17 cellular contexts compared by ENCODE assay signal in the genomic region with DNA sequence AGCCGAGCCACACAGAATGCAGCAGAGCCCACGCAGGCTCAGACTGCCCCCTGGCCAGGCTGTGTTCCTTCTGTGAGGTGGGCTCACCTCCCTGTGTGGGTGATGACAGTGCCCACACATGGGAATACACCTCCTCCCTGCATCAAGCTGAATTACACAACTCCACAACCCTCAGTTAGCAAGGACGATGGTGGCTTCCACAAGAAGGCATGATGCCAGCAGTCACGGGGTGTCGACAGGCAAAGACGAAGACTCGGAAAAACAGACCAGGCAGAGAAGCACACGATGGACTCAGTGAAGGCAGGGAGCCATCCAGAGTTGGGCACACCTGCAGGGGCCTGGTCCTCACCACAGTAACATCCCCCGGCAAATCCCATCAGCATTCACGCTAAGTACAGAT. TPM values are rescaled to one million over a fixed set of nuclear protein-coding genes. Genes with fewer than 3 reads are reported as not detected.
A peak's percentile ranks its signal among the peaks of the same experiment; 100 is the strongest.
DNase-seq lines count a peak whose midpoint lies in the region; ATAC-seq and TF ChIP-seq lines count a peak whose summit lies in the region.
"Had no signal": no experiment of that assay in that cellular context is flagged by ENCODE, and none has a peak within 500 bp of the region (broad histone marks: within the 10 kb centered on the region; RNA-seq: fewer than 3 reads in every experiment).

No MANE protein-coding gene starts in this region.

- H4K20me1 ChIP-seq in fibroblast of lung (ENCODE audit: control insufficient read depth, extremely low read depth, insufficient read depth, low read length) (peaks cover 2% of the 10 kb centered on the region), smooth muscle cell (ENCODE audit: low read depth) (peaks cover 29% of the 10 kb centered on the region)

- no peaks in the 10 kb centered on the region for H3F3A ChIP-seq in smooth muscle cell (ENCODE audit: low read depth)

- H3K4me1 ChIP-seq in fibroblast of lung (ENCODE audit: control insufficient read depth, extremely low read depth, insufficient read depth, low read length) (peaks cover 21% of the 10 kb centered on the region), smooth muscle cell (ENCODE audit: low read depth) (no peaks in the 10 kb centered on the region)

- H2AFZ ChIP-seq in fibroblast of lung (ENCODE audit: low read length) (no peak overlapping the region), smooth muscle cell (ENCODE audit: low read depth) (no peak overlapping the region)
- H2AFZ ChIP-seq: hepatocyte had no signal

- H3K9me3 ChIP-seq in fibroblast of lung (ENCODE audit: control insufficient read depth, insufficient read depth, low read depth, low read length) (no peaks in the 10 kb centered on the region), smooth muscle cell (replicated peaks; ENCODE audit: low read depth) (no peaks in the 10 kb centered on the region)
- H3K9me3 ChIP-seq: upper lobe of left lung had no signal

- H3K36me3 ChIP-seq in fibroblast of lung (ENCODE audit: control insufficient read depth, insufficient read depth, low read length) (peaks cover 14% of the 10 kb centered on the region), smooth muscle cell (ENCODE audit: low read depth) (no peaks in the 10 kb centered on the region)

- DNase-seq in RWPE1 (ENCODE audit: low spot score): no peak
- DNase-seq in fibroblast of lung (ENCODE audit: low read depth in 2 of 2): peak in 1 of 2 donors; percentile 46
- DNase-seq in AML-193 (lab: John Stamatoyannopoulos, UW): no peak
- no peak for DNase-seq in smooth muscle cell (lab: John Stamatoyannopoulos, UW; ENCODE audit: unreplicated experiment)
- DNase-seq: activated CD4-positive, alpha-beta T cell treated with anti-CD3 and anti-CD28 coated beads for 1 hour; activated CD8-positive, alpha-beta memory T cell treated with anti-CD3 and anti-CD28 coated beads, Interleukin-2, amount 50 U/mL, for 4 hours; activated naive CD4-positive, alpha-beta T cell; left colon; stimulated activated CD4-positive, alpha-beta T cell treated with anti-CD3 and anti-CD28 coated beads, Interleukin-2, amount 100 ng/mL, for 48 hours; T-helper 1 cell had no signal

- peak overlapping the region; percentile 32 for H3K27ac ChIP-seq in RWPE1
- peak overlapping the region; percentile 8 for H3K27ac ChIP-seq in fibroblast of lung (ENCODE audit: insufficient read depth, low read length)
- H3K27ac ChIP-seq in layer of hippocampus (ENCODE audit: low read depth, low read length): peak overlapping the region; percentile 21
- peak overlapping the region; percentile 56 for H3K27ac ChIP-seq in temporal lobe (ENCODE audit: low read depth, low read length)
- H3K27ac ChIP-seq in smooth muscle cell (ENCODE audit: low read depth): no peak overlapping the region
- H3K27ac ChIP-seq: C4-2B, hepatocyte, upper lobe of left lung had no signal

- TF ChIP-seq CTCF in RWPE1 (conservative IDR thresholded peaks at IDR 0.05; ENCODE audit: low read depth) (no peak), fibroblast of lung (conservative IDR thresholded peaks at IDR 0.05 in 1 of 2, IDR thresholded peaks at IDR 0.05 in 1 of 2; ENCODE audit: low read depth in 1 of 2, low read length in 2 of 2) (no peak), smooth muscle cell (IDR thresholded peaks at IDR 0.05; ENCODE audit: borderline replicate concordance, insufficient read depth, poor library complexity, severe bottlenecking) (no peak)

- H3K4me2 ChIP-seq in fibroblast of lung (ENCODE audit: extremely low read depth, insufficient read depth, low read length) (peak overlapping the region; percentile 13), smooth muscle cell (no peak overlapping the region)
- H3K4me2 ChIP-seq: hepatocyte had no signal

- H3K9ac ChIP-seq in fibroblast of lung (ENCODE audit: insufficient read depth, low read length) (no peak overlapping the region), smooth muscle cell (ENCODE audit: low read depth) (no peak overlapping the region)

- CTCF ChIA-PET in RWPE1 (lab: Yijun Ruan, JAX): no interaction called here

- H3K79me2 ChIP-seq in fibroblast of lung (ENCODE audit: control insufficient read depth, insufficient read depth, low read length) (peaks cover 29% of the 10 kb centered on the region), smooth muscle cell (ENCODE audit: low read depth) (peaks cover 8% of the 10 kb centered on the region)

- ATAC-seq in HG02885 (IDR thresholded peaks at IDR 0.05; ENCODE audit: poor library complexity, unreplicated experiment): no peak
- ATAC-seq: left colon had no signal

- 97% methylated on average over 10 of the region's 10 CpGs for WGBS in smooth muscle cell (ENCODE audit: low lambda C conversion rate)

- H3K4me3 ChIP-seq in fibroblast of lung (replicated peaks in 1 of 4; ENCODE audit: control extremely low read depth in 1 of 4, insufficient read depth in 1 of 4, low read depth in 3 of 4, low read length in 4 of 4): no peak overlapping the region
- H3K4me3 ChIP-seq in smooth muscle cell: no peak overlapping the region
- H3K4me3 ChIP-seq: hepatocyte, upper lobe of left lung had no signal

- H3K27me3 ChIP-seq in fibroblast of lung (ENCODE audit: control insufficient read depth, insufficient read depth, low read length) (no peaks in the 10 kb centered on the region), layer of hippocampus (ENCODE audit: control insufficient read depth, insufficient read depth, low read length) (no peaks in the 10 kb centered on the region), smooth muscle cell (ENCODE audit: low read depth) (no peaks in the 10 kb centered on the region)
- H3K27me3 ChIP-seq: hepatocyte, upper lobe of left lung had no signal

- POLR2A ChIA-PET in RWPE1 (lab: Yijun Ruan, JAX; ENCODE audit: low non-redundant PET): no interaction called here

RNA-seq across cellular contexts. Expression of a gene that starts 12.1 kb away (rescaled TPM):
- 70.4 TPM in 2 replicates for total RNA-seq in fibroblast of lung
- polyA plus RNA-seq in fibroblast of lung: 15.8 and 23.6 TPM in 2 replicates
- 22.7 and 30.5 TPM in 2 replicates for polyA plus RNA-seq in fibroblast of lung (2012)
- polyA minus RNA-seq in fibroblast of lung (ENCODE audit: low replicate concordance): 52.0 and 52.7 TPM in 2 replicates
- 57.3 TPM for total RNA-seq in temporal lobe
- total RNA-seq in smooth muscle cell: 17.1 and 17.4 TPM in 2 replicates
- polyA plus RNA-seq in smooth muscle cell: 15.3 and 16.2 TPM in 2 replicates

RNA-seq across cellular contexts. Expression of a gene that starts 27.3 kb away (rescaled TPM):
- total RNA-seq in fibroblast of lung (43.7 and 68.4 TPM in 2 replicates), temporal lobe (90.0 TPM), smooth muscle cell (15.0 and 15.9 TPM in 2 replicates)
- polyA plus RNA-seq in fibroblast of lung (26.6 and 53.5 TPM in 2 replicates), smooth muscle cell (13.0 and 19.9 TPM in 2 replicates)
- polyA plus RNA-seq in fibroblast of lung (2012): 27.8 and 55.0 TPM in 2 replicates
- 30.4 and 87.4 TPM in 2 replicates for polyA minus RNA-seq in fibroblast of lung (ENCODE audit: low replicate concordance)

RNA-seq across cellular contexts. Expression of a gene that starts 50.8 kb away (rescaled TPM):
- total RNA-seq in fibroblast of lung: under 0.01 and 0.33 TPM in 2 replicates
- 0.11 and 0.19 TPM in 2 replicates for polyA plus RNA-seq in fibroblast of lung
- 0.21 and 0.32 TPM in 2 replicates for polyA plus RNA-seq in fibroblast of lung (2012)
- polyA minus RNA-seq in fibroblast of lung (ENCODE audit: low replicate concordance): 0.24 TPM in 1 of 2 replicates, not detected in the other
- 6.1 TPM for total RNA-seq in temporal lobe
- total RNA-seq in smooth muscle cell: 6.4 and 6.6 TPM in 2 replicates
- polyA plus RNA-seq in smooth muscle cell: 13.6 and 15.1 TPM in 2 replicates
- total RNA-seq: RPMI7951 had no signal
